In genomic region chr3:142828703-142829304, GRCh38 we compare ENCODE assay signal across 8 cellular contexts.
A peak's percentile ranks its signal among the peaks of the same experiment; 100 is the strongest.
DNase-seq lines count a peak whose midpoint lies in the region; ATAC-seq and TF ChIP-seq lines count a peak whose summit lies in the region.

No MANE protein-coding gene starts in this region.

- H3K27me3 ChIP-seq in SK-N-SH (ENCODE audit: insufficient read depth) (no peaks in the 10 kb centered on the region), heart right ventricle (no peaks in the 10 kb centered on the region)

- WGBS in SK-N-SH (ENCODE audit: low lambda C conversion rate), result 18% methylated on average over 9 of the region's 9 CpGs
- WGBS in heart right ventricle, 2 donors, result 26 to 28% methylated on average over 9 of the region's 9 CpGs

- H4K20me1 ChIP-seq in SK-N-SH (ENCODE audit: insufficient read depth), result no peaks in the 10 kb centered on the region

- TF ChIP-seq CTCF in SK-N-SH (IDR thresholded peaks at IDR 0.05) (peak; percentile 93), heart right ventricle (IDR thresholded peaks at IDR 0.05) (peak; percentile 63 to 89 (median 82))

- H3K27ac ChIP-seq in SK-N-SH (ENCODE audit: low read depth in 2 of 2, low read length in 1 of 2) (no peak overlapping the region), heart right ventricle (no peak overlapping the region)

- H3K36me3 ChIP-seq in SK-N-SH (replicated peaks in 1 of 2; ENCODE audit: control insufficient read depth in 1 of 2, insufficient read depth in 2 of 2, low read length in 1 of 2), result no peaks in the 10 kb centered on the region
- H3K36me3 ChIP-seq in heart right ventricle, result peaks cover 0 to 15% (median 0%) of the 10 kb centered on the region in 9 donors

- TF ChIP-seq RAD21 in SK-N-SH (IDR thresholded peaks at IDR 0.05; ENCODE audit: low read length), result peak; percentile 97

- intact Hi-C loops in heart right ventricle (cut with DNase I), result loop anchor here (1.0 to 10.0 kb wide), 9 partner anchors 98 to 244 kb away; partner anchors contain the start of gene PLS1 (in 2 of the 10)

- ATAC-seq in HG02798 (IDR thresholded peaks at IDR 0.05; ENCODE audit: poor library complexity, unreplicated experiment) (peak; percentile 100), heart right ventricle (peak; percentile 87 to 95 (median 92))

- no peaks in the 10 kb centered on the region for H3K4me1 ChIP-seq in SK-N-SH (ENCODE audit: control insufficient read depth in 1 of 2, insufficient read depth in 2 of 2, low read depth in 1 of 2, low read length in 1 of 2)
- H3K4me1 ChIP-seq in heart right ventricle, result no peaks in the 10 kb centered on the region

- peak overlapping the region; percentile 82 for H2AFZ ChIP-seq in SK-N-SH (ENCODE audit: low read depth)

- DNase-seq in NK-92 treated with Interleukin-12 subunit alpha and Interleukin-12 subunit beta, amount 100 ng/mL, for 24 hours (lab: John Stamatoyannopoulos, UW), result peak; percentile 52
- DNase-seq in NK-92 (lab: John Stamatoyannopoulos, UW; ENCODE audit: unreplicated experiment), result no peak
- DNase-seq in NCI-H1105 (lab: John Stamatoyannopoulos, UW), result peak; percentile 77
- DNase-seq in SK-N-SH, result peak; percentile 64
- peak; percentile 9 for DNase-seq in activated naive CD8-positive, alpha-beta T cell treated with anti-CD3 and anti-CD28 coated beads, Interleukin-2, amount 50 U/mL, for 16 hours (ENCODE audit: low read depth, low spot score)
- DNase-seq in heart right ventricle, result peak; percentile 71 to 80
- peak; percentile 55 for DNase-seq in putamen (ENCODE audit: low spot score)

- CTCF ChIA-PET in SK-N-SH (lab: Yijun Ruan, JAX), result interaction anchor here (0.5 to 4.8 kb wide), 67 partner anchors 8 to 513 kb away, joined by 3 to 88 read pairs (median 5); partner anchors contain the start of genes ATR, PLS1, TRPC1 and U2SURP

- H3K9ac ChIP-seq in SK-N-SH, result no peak overlapping the region

- POLR2A ChIA-PET in SK-N-SH (lab: Yijun Ruan, JAX), result interaction anchor here (0.7 kb wide), 1 partner anchor 172 kb away, joined by 3 read pairs; the partner anchor contains the start of gene U2SURP

- H3K9me3 ChIP-seq in SK-N-SH, result no peaks in the 10 kb centered on the region
- no peaks in the 10 kb centered on the region for H3K9me3 ChIP-seq in heart right ventricle

- no peaks in the 10 kb centered on the region for H3K79me2 ChIP-seq in SK-N-SH (ENCODE audit: insufficient read depth)

- H3K4me2 ChIP-seq in SK-N-SH, result no peak overlapping the region

- H3K9me2 ChIP-seq in SK-N-SH, result no peaks in the 10 kb centered on the region

- no peak for TF ChIP-seq EP300 in SK-N-SH (IDR thresholded peaks at IDR 0.05; ENCODE audit: borderline replicate concordance in 1 of 2, low read depth in 1 of 2, low read length in 1 of 2)

- no peaks in the 10 kb centered on the region for H3F3A ChIP-seq in SK-N-SH (replicated peaks; ENCODE audit: insufficient read depth)

- peak overlapping the region in 1 of 2 experiments; percentile 38; a peak in 1 of 4 replicates for H3K4me3 ChIP-seq in SK-N-SH (ENCODE audit: low read depth in 2 of 2, low read length in 1 of 2)
- no peak overlapping the region for H3K4me3 ChIP-seq in heart right ventricle

TF ChIP-seq in SK-N-SH, 30 proteins besides CTCF, POLR2A, EP300 and RAD21:
- TF ChIP-seq POLR2AphosphoS5 (IDR thresholded peaks at IDR 0.05; ENCODE audit: low read depth, low read length), result no peak
- TF ChIP-seq SMC3 (IDR thresholded peaks at IDR 0.05; ENCODE audit: low read depth, low read length), result peak; percentile 97
- TF ChIP-seq, protein P1, sequence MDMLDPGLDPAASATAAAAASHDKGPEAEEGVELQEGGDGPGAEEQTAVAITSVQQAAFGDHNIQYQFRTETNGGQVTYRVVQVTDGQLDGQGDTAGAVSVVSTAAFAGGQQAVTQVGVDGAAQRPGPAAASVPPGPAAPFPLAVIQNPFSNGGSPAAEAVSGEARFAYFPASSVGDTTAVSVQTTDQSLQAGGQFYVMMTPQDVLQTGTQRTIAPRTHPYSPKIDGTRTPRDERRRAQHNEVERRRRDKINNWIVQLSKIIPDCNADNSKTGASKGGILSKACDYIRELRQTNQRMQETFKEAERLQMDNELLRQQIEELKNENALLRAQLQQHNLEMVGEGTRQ (IDR thresholded peaks at IDR 0.05; ENCODE audit: borderline replicate concordance, low read depth, low read length), result no peak
- no peak for TF ChIP-seq NFIC (IDR thresholded peaks at IDR 0.05; ENCODE audit: borderline replicate concordance)
- TF ChIP-seq JUND (IDR thresholded peaks at IDR 0.05), result no peak
- TF ChIP-seq MXI1 (IDR thresholded peaks at IDR 0.05; ENCODE audit: low read depth, low read length), result no peak
- TF ChIP-seq RCOR1 (IDR thresholded peaks at IDR 0.05; ENCODE audit: low read length), result peak; percentile 37; the same call in 1 of the 2 replicates
